18 cellular contexts compared by ENCODE assay signal in genomic region chr13:73822671-73823592, GRCh38.
DNase-seq lines count a peak whose midpoint lies in the region; ATAC-seq lines count a peak whose summit lies in the region.
"Had no signal": no experiment of that assay in that cellular context is flagged by ENCODE, and none has a peak within 500 bp of the region (broad histone marks: within the 10 kb centered on the region; RNA-seq: fewer than 3 reads in every experiment).

No MANE protein-coding gene starts in this region.

- H2AK5ac ChIP-seq in mesenchymal stem cell (ENCODE audit: low read length, severe bottlenecking): no peak overlapping the region

- H3K18ac ChIP-seq in mesenchymal stem cell (ENCODE audit: low read depth in 1 of 2, low read length in 2 of 2): no peak overlapping the region

- no peak overlapping the region for H2BK12ac ChIP-seq in mesenchymal stem cell (ENCODE audit: low read length in 2 of 2)

- H3K23ac ChIP-seq in mesenchymal stem cell (ENCODE audit: low read length in 2 of 2): no peak overlapping the region

- ATAC-seq in GM18861 (IDR thresholded peaks at IDR 0.05; ENCODE audit: unreplicated experiment) (peak; percentile 44), sciatic nerve (peak; percentile 94)

- H3K27ac ChIP-seq in effector memory CD4-positive, alpha-beta T cell (ENCODE audit: insufficient read depth, low read length, poor library complexity, severe bottlenecking): no peak overlapping the region
- no peak overlapping the region for H3K27ac ChIP-seq in mesenchymal stem cell (ENCODE audit: low read length, poor library complexity, severe bottlenecking)

- H3K4me2 ChIP-seq in mesenchymal stem cell (ENCODE audit: low read length, poor library complexity, severe bottlenecking): no peak overlapping the region

- H2AFZ ChIP-seq in mesenchymal stem cell (ENCODE audit: low read depth, low read length): no peak overlapping the region

- peak overlapping the region; percentile 1 for H3K4me3 Mint-ChIP-seq in activated naive CD8-positive, alpha-beta T cell
- no peak overlapping the region for H3K4me3 Mint-ChIP-seq in activated naive CD8-positive, alpha-beta T cell treated with anti-CD3 and anti-CD28 coated beads for 36 hours
- H3K4me3 Mint-ChIP-seq: CD14-positive monocyte, IgD-negative memory B cell had no signal

- H2BK15ac ChIP-seq in mesenchymal stem cell (ENCODE audit: low read depth, poor library complexity, severe bottlenecking): no peak overlapping the region

- peaks cover 8% of the 10 kb centered on the region for H3K79me1 ChIP-seq in mesenchymal stem cell (replicated peaks; ENCODE audit: low read length, poor library complexity, severe bottlenecking)

- H3K9ac ChIP-seq in mesenchymal stem cell (ENCODE audit: low read length): no peak overlapping the region

- H3K9me3 ChIP-seq in effector memory CD4-positive, alpha-beta T cell (ENCODE audit: control insufficient read depth, low read length): no peaks in the 10 kb centered on the region
- H3K9me3 ChIP-seq in mesenchymal stem cell (ENCODE audit: control insufficient read depth, low read length): no peaks in the 10 kb centered on the region

- H3K27me3 Mint-ChIP-seq in activated naive CD8-positive, alpha-beta T cell: no peaks in the 10 kb centered on the region
- no peaks in the 10 kb centered on the region for H3K27me3 Mint-ChIP-seq in activated naive CD8-positive, alpha-beta T cell treated with anti-CD3 and anti-CD28 coated beads for 36 hours
- H3K27me3 Mint-ChIP-seq: IgD-negative memory B cell had no signal

- no peaks in the 10 kb centered on the region for H3K9me3 Mint-ChIP-seq in activated naive CD8-positive, alpha-beta T cell (ENCODE audit: low read depth)
- H3K9me3 Mint-ChIP-seq in activated naive CD8-positive, alpha-beta T cell treated with anti-CD3 and anti-CD28 coated beads for 36 hours: no peaks in the 10 kb centered on the region
- H3K9me3 Mint-ChIP-seq: IgD-negative memory B cell had no signal

- H3K27me3 ChIP-seq in effector memory CD4-positive, alpha-beta T cell (replicated peaks; ENCODE audit: control insufficient read depth, insufficient read depth, low read length, poor library complexity, severe bottlenecking): no peaks in the 10 kb centered on the region
- no peaks in the 10 kb centered on the region for H3K27me3 ChIP-seq in mesenchymal stem cell (ENCODE audit: control insufficient read depth in 1 of 2, insufficient read depth in 1 of 2, low read length in 2 of 2)

- peak overlapping the region; percentile 18 for H3K27ac Mint-ChIP-seq in activated naive CD8-positive, alpha-beta T cell
- no peak overlapping the region for H3K27ac Mint-ChIP-seq in activated naive CD8-positive, alpha-beta T cell treated with anti-CD3 and anti-CD28 coated beads for 36 hours
- H3K27ac Mint-ChIP-seq: CD14-positive monocyte had no signal

- intact Hi-C loops in sciatic nerve (cut with DNase I): no loop called here

- H2BK120ac ChIP-seq in mesenchymal stem cell (ENCODE audit: low read depth, low read length): no peak overlapping the region

- no peak for DNase-seq in activated naive CD8-positive, alpha-beta T cell treated with anti-CD3 and anti-CD28 coated beads for 36 hours
- DNase-seq in dermis blood vessel endothelial cell (peak; percentile 27), sciatic nerve (ENCODE audit: low spot score) (peak; percentile 61), mesenchymal stem cell (no peak)
- no peak for DNase-seq in effector memory CD4-positive, alpha-beta T cell
- DNase-seq: ACHN, AML-193, Calu3, DMS53, NCI-H1105 treated with DMSO at 0.1 percent for 48 hours, NCI-H1694 treated with DMSO at 0.1 percent for 48 hours, NCI-H345, NCI-H526 treated with DMSO at 0.1 percent for 48 hours, SHP77 had no signal

- peaks cover 55% of the 10 kb centered on the region for H3K4me1 Mint-ChIP-seq in activated naive CD8-positive, alpha-beta T cell (ENCODE audit: low read depth)
- H3K4me1 Mint-ChIP-seq in activated naive CD8-positive, alpha-beta T cell treated with anti-CD3 and anti-CD28 coated beads for 36 hours: peaks cover 34% of the 10 kb centered on the region
- H3K4me1 Mint-ChIP-seq: CD14-positive monocyte had no signal

- H3K4ac ChIP-seq in mesenchymal stem cell (ENCODE audit: low read depth in 1 of 2, low read length in 2 of 2): no peak overlapping the region

- H3K14ac ChIP-seq in mesenchymal stem cell (ENCODE audit: low read length in 2 of 2): no peak overlapping the region

- WGBS in mesenchymal stem cell: 100% methylated on average over 1 of the region's 6 CpGs

- peaks cover 24% of the 10 kb centered on the region for H3K36me3 Mint-ChIP-seq in activated naive CD8-positive, alpha-beta T cell
- H3K36me3 Mint-ChIP-seq in activated naive CD8-positive, alpha-beta T cell treated with anti-CD3 and anti-CD28 coated beads for 36 hours: peaks cover 23% of the 10 kb centered on the region
- H3K36me3 Mint-ChIP-seq: CD14-positive monocyte, IgD-negative memory B cell had no signal

- no peaks in the 10 kb centered on the region for H3K4me1 ChIP-seq in effector memory CD4-positive, alpha-beta T cell (ENCODE audit: control insufficient read depth, insufficient read depth, low read length, poor library complexity, severe bottlenecking)
- H3K4me1 ChIP-seq in mesenchymal stem cell (ENCODE audit: control insufficient read depth, insufficient read depth, low read depth, low read length): no peaks in the 10 kb centered on the region

- no peak overlapping the region for H4K8ac ChIP-seq in mesenchymal stem cell (ENCODE audit: low read length)

- no peak overlapping the region for H4K91ac ChIP-seq in mesenchymal stem cell (ENCODE audit: low read length)

- no peak overlapping the region for H3K4me3 ChIP-seq in effector memory CD4-positive, alpha-beta T cell (ENCODE audit: insufficient read depth, low read depth, low read length, poor library complexity, severe bottlenecking)
- no peak overlapping the region for H3K4me3 ChIP-seq in mesenchymal stem cell (ENCODE audit: insufficient read depth in 1 of 2, low read depth in 1 of 2, low read length in 2 of 2)

- H3K36me3 ChIP-seq in effector memory CD4-positive, alpha-beta T cell (ENCODE audit: control insufficient read depth, insufficient read depth, low read length): no peaks in the 10 kb centered on the region
- no peaks in the 10 kb centered on the region for H3K36me3 ChIP-seq in mesenchymal stem cell (ENCODE audit: control insufficient read depth in 1 of 2, insufficient read depth in 2 of 2, low read depth in 1 of 2, low read length in 2 of 2)

- H2BK5ac ChIP-seq in mesenchymal stem cell (ENCODE audit: low read depth, low read length, poor library complexity, severe bottlenecking): no peak overlapping the region

Comparison
In these comparisons a context has a peak if more than half of its experiments do, and no peak if none do; other contexts are left out.
1. DNase-seq: peak in dermis blood vessel endothelial cell (single experiment) and sciatic nerve (single experiment); none in activated naive CD8-positive, alpha-beta T cell treated with anti-CD3 and anti-CD28 coated beads for 36 hours (single experiment), effector memory CD4-positive, alpha-beta T cell (0 of 3) and mesenchymal stem cell (single experiment).